In the genomic region with DNA sequence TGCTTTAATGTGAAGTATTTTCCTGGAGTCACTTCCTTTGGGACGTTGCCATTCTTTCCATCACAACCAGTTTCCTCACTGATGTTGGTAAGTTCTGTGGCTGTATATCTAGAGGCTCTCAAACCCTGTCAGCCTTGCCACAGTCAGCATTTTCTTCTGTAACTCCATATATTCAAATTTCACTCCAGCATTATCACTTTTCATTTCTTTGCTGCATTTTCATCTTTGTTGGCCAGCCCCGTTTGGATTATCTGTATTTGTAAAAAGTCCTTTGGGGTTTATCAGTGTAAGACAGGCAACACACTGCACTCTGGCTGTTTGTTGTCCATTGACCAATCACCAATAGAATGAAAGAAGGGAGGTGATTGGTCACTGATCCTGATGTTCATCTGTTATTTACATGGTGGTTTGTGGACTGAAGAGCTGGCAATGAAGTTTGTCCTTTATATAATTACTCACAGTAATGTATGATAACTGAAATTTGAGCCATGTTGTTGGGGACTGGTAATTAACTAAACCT, we compare ENCODE assay signal across 11 cellular contexts. TPM values are rescaled to one million over a fixed set of nuclear protein-coding genes. Genes with fewer than 3 reads are reported as not detected.
DNase-seq lines count a peak whose midpoint lies in the region; ATAC-seq, FAIRE-seq and TF ChIP-seq lines count a peak whose summit lies in the region.
"Had no signal": no experiment of that assay in that cellular context is flagged by ENCODE, and none has a peak within 500 bp of the region (broad histone marks: within the 10 kb centered on the region; RNA-seq: fewer than 3 reads in every experiment).

No MANE protein-coding gene starts in this region.

- peaks cover 16% of the 10 kb centered on the region for H3K4me1 ChIP-seq in left ventricle myocardium inferior

- intact Hi-C loops in left cardiac atrium (cut with DNase I) (no loop called here), left ventricle myocardium inferior (cut with micrococcal nuclease) (no loop called here)

- H3K36me3 ChIP-seq in left ventricle myocardium inferior = peaks cover 19% of the 10 kb centered on the region

- H3K9me3 ChIP-seq in left ventricle myocardium inferior (replicated peaks) = no peaks in the 10 kb centered on the region

- no peak overlapping the region for H3K27ac ChIP-seq in left ventricle myocardium inferior (replicated peaks)

- no peak overlapping the region for H3K4me3 ChIP-seq in left ventricle myocardium inferior

- no peak for FAIRE-seq in RCC 7860 (lab: Jason Lieb, UNC)

- H3K27me3 ChIP-seq in left ventricle myocardium inferior (ENCODE audit: low read depth) = no peaks in the 10 kb centered on the region

- ATAC-seq in left cardiac atrium (peak; percentile 23 to 30), HG03439 (IDR thresholded peaks at IDR 0.05; ENCODE audit: unreplicated experiment) (peak; percentile 74)

- DNase-seq in left cardiac atrium = no peak
- DNase-seq in left ventricle myocardium inferior = no peak
- DNase-seq in dermis microvascular lymphatic vessel endothelial cell (ENCODE audit: low read depth in 2 of 2) = peak; percentile 78 to 96
- peak; percentile 35 for DNase-seq in stromal cell of bone marrow (ENCODE audit: low read depth)
- no peak for DNase-seq in NCI-H524 treated with DMSO at 0.1 percent for 48 hours (lab: John Stamatoyannopoulos, UW)
- DNase-seq in NCI-H446 treated with DMSO at 0.1 percent for 48 hours (lab: John Stamatoyannopoulos, UW) = no peak
- DNase-seq in RCC 7860 (ENCODE audit: low spot score) = no peak
- DNase-seq: activated gamma-delta T cell treated with Interleukin-2 at 50 U/mL for 16 hours; CD4-positive, alpha-beta memory T cell; occipital lobe had no signal

- no peak for TF ChIP-seq CTCF in left ventricle myocardium inferior (IDR thresholded peaks at IDR 0.05; ENCODE audit: borderline replicate concordance)

RNA-seq across cellular contexts. Expression of a gene that starts 20.3 kb away (rescaled TPM):
- 10 to 100 TPM; 29.3 to 39.6 TPM for total RNA-seq in left cardiac atrium
- total RNA-seq in left ventricle myocardium inferior = 29.4 TPM
- total RNA-seq in dermis microvascular lymphatic vessel endothelial cell = 11.0 and 13.5 TPM in 2 replicates

RNA-seq across cellular contexts. Expression of a gene that starts 36.5 kb away (rescaled TPM):
- 10 to 100 TPM; 20.4 to 26.6 TPM for total RNA-seq in left cardiac atrium
- total RNA-seq in left ventricle myocardium inferior = 22.4 TPM
- 16.0 and 25.4 TPM in 2 replicates for total RNA-seq in dermis microvascular lymphatic vessel endothelial cell

Comparison
In these comparisons a context has a peak if more than half of its experiments do, and no peak if none do; other contexts are left out.
1. DNase-seq: peak in dermis microvascular lymphatic vessel endothelial cell (2 of 2) and stromal cell of bone marrow (single experiment); none in left cardiac atrium (single experiment), left ventricle myocardium inferior (single experiment), NCI-H524 treated with DMSO at 0.1 percent for 48 hours (single experiment), NCI-H446 treated with DMSO at 0.1 percent for 48 hours (single experiment) and RCC 7860 (single experiment).